8 cellular contexts compared by ENCODE assay signal in the genomic region with DNA sequence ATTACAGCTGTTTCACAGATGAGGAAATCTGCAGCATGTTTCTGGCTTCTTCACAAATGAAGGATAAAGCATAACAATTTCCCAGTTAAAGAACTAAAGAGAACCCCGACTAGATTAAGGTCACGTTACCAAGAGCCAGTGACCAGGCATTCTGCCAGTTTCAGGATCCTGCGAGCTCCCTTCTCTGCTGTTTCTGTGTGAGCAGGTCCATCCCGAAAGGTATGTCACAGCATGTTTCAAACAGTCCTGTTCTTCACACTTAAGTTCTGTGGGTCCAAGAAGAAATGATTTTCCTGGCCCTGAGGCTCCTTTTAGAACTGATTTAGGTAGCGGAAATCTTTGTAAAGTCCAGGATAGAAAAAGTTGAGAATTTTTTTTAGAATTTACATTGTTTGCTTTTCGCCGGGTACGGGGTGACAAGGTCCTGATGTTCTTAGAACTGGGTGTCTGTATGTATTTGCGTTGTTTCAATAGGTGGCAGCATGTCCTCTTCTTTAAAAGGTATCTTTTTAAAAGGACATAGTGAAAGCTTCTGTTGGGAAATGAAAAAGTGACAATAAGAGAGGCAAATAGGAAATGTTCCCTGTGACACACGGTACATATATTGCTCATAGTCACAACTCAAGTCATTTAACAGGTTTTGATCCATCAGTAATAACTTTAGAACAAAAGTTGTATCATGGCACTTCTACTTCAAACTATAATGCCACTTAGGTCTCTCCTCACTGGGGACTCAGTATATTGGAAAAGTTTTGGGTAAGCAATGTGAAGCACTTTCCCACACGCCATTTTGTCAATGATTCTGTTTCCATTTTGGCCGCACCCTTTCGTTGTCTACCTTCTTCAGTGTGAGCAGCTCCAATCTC. TPM values are rescaled to one million over a fixed set of nuclear protein-coding genes. Genes with fewer than 3 reads are reported as not detected.
DNase-seq lines count a peak whose midpoint lies in the region; ATAC-seq and TF ChIP-seq lines count a peak whose summit lies in the region.

No MANE protein-coding gene starts in this region.

- H3K4me3 Mint-ChIP-seq in CD14-positive monocyte, result no peak overlapping the region

- H3K4me3 ChIP-seq in brain microvascular endothelial cell (ENCODE audit: low read depth, low read length), result no peak overlapping the region

- in situ Hi-C loops in Caki2 (cut with HindIII; ENCODE audit: low pct_unique_long_range_greater_than_20kb, low sequenced_read_pairs), result no loop called here
- in situ Hi-C loops in brain microvascular endothelial cell (cut with HindIII; ENCODE audit: low pct_ligation_motif_present, low sequenced_read_pairs), result no loop called here

- no peaks in the 10 kb centered on the region for H3K4me1 Mint-ChIP-seq in CD14-positive monocyte

- no peak overlapping the region for H3K27ac Mint-ChIP-seq in CD14-positive monocyte

- H3K9me3 Mint-ChIP-seq in CD14-positive monocyte, result no peaks in the 10 kb centered on the region

- TF ChIP-seq CTCF in brain microvascular endothelial cell (IDR thresholded peaks at IDR 0.05; ENCODE audit: low read depth, low read length, missing control alignments), result peak; percentile 52
- TF ChIP-seq CTCF in CD14-positive monocyte (IDR thresholded peaks at IDR 0.05), result no peak

- peak; percentile 93 for ATAC-seq in GM19351 (IDR thresholded peaks at IDR 0.05; ENCODE audit: unreplicated experiment)

- no peaks in the 10 kb centered on the region for H3K36me3 Mint-ChIP-seq in CD14-positive monocyte

- no peak overlapping the region for H3K27ac ChIP-seq in brain microvascular endothelial cell

- no peaks in the 10 kb centered on the region for H3K36me3 ChIP-seq in brain microvascular endothelial cell (replicated peaks)

- DNase-seq in Caki2 (ENCODE audit: low read depth) (peak; percentile 36), NCI-H226 (peak; percentile 15), brain microvascular endothelial cell (peak; percentile 15), lung microvascular endothelial cell (ENCODE audit: low read depth in 2 of 2) (peak; percentile 53 to 57), CD14-positive monocyte (ENCODE audit: low spot score) (no peak), posterior vena cava (ENCODE audit: low spot score) (no peak)
- DNase-seq in stimulated activated CD8-positive, alpha-beta memory T cell treated with anti-CD3 and anti-CD28 coated beads, Interleukin-4, amount 100 ng/mL, for 48 hours, result no peak

- intact Hi-C loops in CD14-positive monocyte (cut with micrococcal nuclease), result no loop called here
- intact Hi-C loops in posterior vena cava (cut with DNase I), result loop anchor here (10.0 kb wide), 3 partner anchors 102 to 322 kb away; partner anchors contain the start of gene NUDT6 (in 1 of the 2)

- H3K27me3 Mint-ChIP-seq in CD14-positive monocyte (ENCODE audit: low read depth in 3 of 3), result peaks cover 24 to 58% (median 39%) of the 10 kb centered on the region in 3 donors

- H3K27me3 ChIP-seq in brain microvascular endothelial cell (replicated peaks), result no peaks in the 10 kb centered on the region

RNA-seq across cellular contexts. Expression of gene IL21, which starts 18.4 kb away (rescaled TPM):
- total RNA-seq in Caki2 (2014; rRNA removed; shearing (Covaris generic); ENCODE audit: low replicate concordance), result not detected in 2 replicates
- not detected in 2 replicates for total RNA-seq in lung microvascular endothelial cell
- polyA plus RNA-seq in CD14-positive monocyte, result not detected
- total RNA-seq in posterior vena cava, result not detected

Comparison
In these comparisons a context has a peak if more than half of its experiments do, and no peak if none do; other contexts are left out.
1. DNase-seq: peak in Caki2 (single experiment), NCI-H226 (single experiment), brain microvascular endothelial cell (single experiment) and lung microvascular endothelial cell (2 of 2); none in stimulated activated CD8-positive, alpha-beta memory T cell treated with anti-CD3 and anti-CD28 coated beads, Interleukin-4, amount 100 ng/mL, for 48 hours (single experiment), CD14-positive monocyte (single experiment) and posterior vena cava (single experiment).
2. intact Hi-C loops: an anchor here in posterior vena cava (10.0 kb wide); none called in CD14-positive monocyte.